8 cellular contexts compared by ENCODE assay signal in genomic region chr11:65419773-65420481, GRCh38. TPM values are rescaled to one million over a fixed set of nuclear protein-coding genes. Genes with fewer than 3 reads are reported as not detected.
A peak's percentile ranks its signal among the peaks of the same experiment; 100 is the strongest.
DNase-seq lines count a peak whose midpoint lies in the region; ATAC-seq, FAIRE-seq and TF ChIP-seq lines count a peak whose summit lies in the region.

No MANE protein-coding gene starts in this region.

- CTCF ChIA-PET in activated CD8-positive, alpha-beta T cell treated with anti-CD3 and anti-CD28 coated beads for 36 hours (lab: Charles Lee), result interaction anchor here (0.7 to 15.1 kb wide), 8 partner anchors 8 to 83 kb away, joined by 3 to 448 read pairs (median 4); partner anchors contain the start of gene MALAT1

- peak overlapping the region; percentile 89 for H3K4me3 Mint-ChIP-seq in activated CD8-positive, alpha-beta T cell treated with anti-CD3 and anti-CD28 coated beads for 36 hours
- H3K4me3 Mint-ChIP-seq in mesothelial cell of epicardium, result peak overlapping the region; percentile 47

- H3K9me3 Mint-ChIP-seq in activated CD8-positive, alpha-beta T cell treated with anti-CD3 and anti-CD28 coated beads for 36 hours, result no peaks in the 10 kb centered on the region
- H3K9me3 Mint-ChIP-seq in mesothelial cell of epicardium, result no peaks in the 10 kb centered on the region

- FAIRE-seq in endometrium (lab: Jason Lieb, UNC), result peak; percentile 45

- intact Hi-C loops in activated CD8-positive, alpha-beta T cell treated with anti-CD3 and anti-CD28 coated beads for 36 hours (cut with micrococcal nuclease), result no loop called here
- intact Hi-C loops in stomach (cut with DNase I; ENCODE audit: low total_unique reads), result no loop called here

- peaks cover 36% of the 10 kb centered on the region for H3K4me1 Mint-ChIP-seq in activated CD8-positive, alpha-beta T cell treated with anti-CD3 and anti-CD28 coated beads for 36 hours (ENCODE audit: low read depth)
- peaks cover 80% of the 10 kb centered on the region for H3K4me1 Mint-ChIP-seq in mesothelial cell of epicardium

- TF ChIP-seq EP300 in stomach (IDR thresholded peaks at IDR 0.05), result peak; percentile 72

- TF ChIP-seq POLR2A in stomach (IDR thresholded peaks at IDR 0.05), result peak in 2 of 4 donors; percentile 40 to 81

- peak overlapping the region; percentile 98 to 100 (median 99) for H3K27ac ChIP-seq in stomach

- no peaks in the 10 kb centered on the region for H3K9me3 ChIP-seq in stomach

- peaks cover 0 to 20% (median 8%) of the 10 kb centered on the region in 4 donors for H3K36me3 ChIP-seq in stomach

- peaks cover 8% of the 10 kb centered on the region for H3K27me3 Mint-ChIP-seq in activated CD8-positive, alpha-beta T cell treated with anti-CD3 and anti-CD28 coated beads for 36 hours
- no peaks in the 10 kb centered on the region for H3K27me3 Mint-ChIP-seq in mesothelial cell of epicardium (ENCODE audit: low read depth)

- H3K36me3 Mint-ChIP-seq in activated CD8-positive, alpha-beta T cell treated with anti-CD3 and anti-CD28 coated beads for 36 hours (ENCODE audit: low read depth), result peaks cover 36% of the 10 kb centered on the region
- no peaks in the 10 kb centered on the region for H3K36me3 Mint-ChIP-seq in mesothelial cell of epicardium

- WGBS in stomach, 5 donors, result 0 to 2% (median 1%) methylated on average over 6 of the region's 6 CpGs

- H3K4me1 ChIP-seq in stomach, result peaks cover 43 to 65% (median 58%) of the 10 kb centered on the region in 4 donors

- H3K27me3 ChIP-seq in stomach, result no peaks in the 10 kb centered on the region

- POLR2A ChIA-PET in activated CD8-positive, alpha-beta T cell treated with anti-CD3 and anti-CD28 coated beads for 36 hours (lab: Charles Lee), result interaction anchor here (0.7 to 21.0 kb wide), 19 partner anchors 6 to 561 kb away, joined by 3 to 4842 read pairs (median 4); partner anchors contain the start of genes FRMD8, LTBP3, MALAT1 and MAP3K11

- peak overlapping the region; percentile 30 to 92 (median 86) for H3K4me3 ChIP-seq in stomach

- no peak for TF ChIP-seq CTCF in activated CD8-positive, alpha-beta T cell treated with anti-CD3 and anti-CD28 coated beads for 36 hours (IDR thresholded peaks at IDR 0.05)
- TF ChIP-seq CTCF in mesothelial cell of epicardium (IDR thresholded peaks at IDR 0.05; ENCODE audit: unreplicated experiment) (no peak), stomach (IDR thresholded peaks at IDR 0.05) (no peak)

- no peak for ATAC-seq in activated CD8-positive, alpha-beta T cell treated with anti-CD3 and anti-CD28 coated beads for 36 hours

- DNase-seq in NK-92 treated with Interleukin-12 subunit alpha and Interleukin-12 subunit beta, amount 100 ng/mL, for 24 hours (lab: John Stamatoyannopoulos, UW), result peak; percentile 56
- DNase-seq in NK-92 (lab: John Stamatoyannopoulos, UW; ENCODE audit: unreplicated experiment) (no peak), NCI-H345 (lab: John Stamatoyannopoulos, UW) (peak; percentile 49), mesothelial cell of epicardium (ENCODE audit: low spot score in 2 of 2, unreplicated experiment in 2 of 2) (peak in 1 of 2 experiments; percentile 67), stomach (peak; percentile 95), GOT3 (lab: John Stamatoyannopoulos, UW) (no peak)
- DNase-seq in activated CD8-positive, alpha-beta T cell treated with anti-CD3 and anti-CD28 coated beads for 36 hours, result peak; percentile 72

- peak overlapping the region; percentile 98 for H3K27ac Mint-ChIP-seq in activated CD8-positive, alpha-beta T cell treated with anti-CD3 and anti-CD28 coated beads for 36 hours
- peak overlapping the region; percentile 100 for H3K27ac Mint-ChIP-seq in mesothelial cell of epicardium

RNA-seq across cellular contexts. Expression of gene NEAT1, which starts 2.7 kb away (rescaled TPM):
- 100 to 1,000 TPM; 313 to 358 TPM for total RNA-seq in activated CD8-positive, alpha-beta T cell treated with anti-CD3 and anti-CD28 coated beads for 36 hours
- 236 to 269 TPM (median 246 TPM) in 3 replicates for total RNA-seq in mesothelial cell of epicardium
- total RNA-seq in stomach, result 1,000 to 10,000 TPM in 2 of 5 donors, 100 to 1,000 TPM in 3; 253 to 2,124 (median 789) TPM
- polyA plus RNA-seq in stomach, result 1,000 to 10,000 TPM in 1 of 3 donors, 100 to 1,000 TPM in 2; 131 to 1,368 (median 157) TPM

RNA-seq across cellular contexts. Expression of gene FRMD8, which starts 33.5 kb away (rescaled TPM):
- total RNA-seq in activated CD8-positive, alpha-beta T cell treated with anti-CD3 and anti-CD28 coated beads for 36 hours, result 10 to 100 TPM; 26.8 to 33.3 TPM
- 23.5 to 26.4 TPM (median 25.0 TPM) in 3 replicates for total RNA-seq in mesothelial cell of epicardium
- total RNA-seq in stomach, result 100 to 1,000 TPM in 3 of 5 donors, 10 to 100 TPM in 1, 1 to 10 TPM in 1; 9.3 to 340 (median 114) TPM
- 10 to 100 TPM; 11.8 to 16.3 (median 13.6) TPM for polyA plus RNA-seq in stomach

RNA-seq across cellular contexts. Expression of gene SLC25A45, which starts 37.5 kb away (rescaled TPM):
- 10 to 100 TPM; 12.8 to 14.4 TPM for total RNA-seq in activated CD8-positive, alpha-beta T cell treated with anti-CD3 and anti-CD28 coated beads for 36 hours
- total RNA-seq in mesothelial cell of epicardium (3.9 to 4.7 TPM (median 4.7 TPM) in 3 replicates), stomach (100 to 1,000 TPM in 1 of 5 donors, 1 to 10 TPM in 4; 1.2 to 101 (median 2.4) TPM)
- polyA plus RNA-seq in stomach, result 1 to 10 TPM; 1.9 to 3.8 (median 3.1) TPM

Comparison
In these comparisons a context has a peak if more than half of its experiments do, and no peak if none do; other contexts are left out.
1. DNase-seq: peak in NK-92 treated with Interleukin-12 subunit alpha and Interleukin-12 subunit beta, amount 100 ng/mL, for 24 hours (single experiment), NCI-H345 (single experiment), activated CD8-positive, alpha-beta T cell treated with anti-CD3 and anti-CD28 coated beads for 36 hours (single experiment) and stomach (single experiment); none in NK-92 (single experiment) and GOT3 (single experiment).